ENCODE assay signal across 11 cellular contexts in the genomic region with DNA sequence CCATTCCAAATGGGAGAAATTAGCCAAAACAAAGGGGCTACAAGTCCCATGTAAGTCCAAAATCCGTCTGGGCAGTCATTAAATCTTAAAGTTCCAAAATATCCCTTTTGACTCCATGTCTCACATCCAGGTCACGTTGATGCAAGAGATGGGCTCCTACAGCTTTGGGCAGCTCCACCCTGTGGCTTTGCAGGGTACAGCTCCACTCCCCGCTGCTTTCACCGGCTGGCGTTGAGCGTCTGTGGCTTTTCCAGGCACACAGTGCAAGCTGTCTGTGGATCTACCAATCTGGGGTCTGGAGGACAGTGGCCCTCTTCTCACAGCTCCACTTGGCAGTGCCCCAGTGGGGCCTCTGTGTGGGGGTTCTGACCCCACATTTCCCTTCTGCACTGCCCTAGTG. TPM values are rescaled to one million over a fixed set of nuclear protein-coding genes. Genes with fewer than 3 reads are reported as not detected.
DNase-seq lines count a peak whose midpoint lies in the region; ATAC-seq and TF ChIP-seq lines count a peak whose summit lies in the region.
"Had no signal": no experiment of that assay in that cellular context is flagged by ENCODE, and none has a peak within 500 bp of the region (broad histone marks: within the 10 kb centered on the region; RNA-seq: fewer than 3 reads in every experiment).

No MANE protein-coding gene starts in this region.

- no peak overlapping the region for H3K4me2 ChIP-seq in OCI-LY1 (ENCODE audit: low read length)

- no peak overlapping the region for H3K4me3 Mint-ChIP-seq in stimulated activated effector memory CD8-positive, alpha-beta T cell treated with anti-CD3 and anti-CD28 coated beads, Interleukin-12 subunit alpha, Interleukin-12 subunit beta, amount 100 ng/mL, for 72 hours
- H3K4me3 Mint-ChIP-seq: activated CD4-positive, alpha-beta memory T cell treated with anti-CD3 and anti-CD28 coated beads for 36 hours; memory B cell had no signal

- H4K20me1 ChIP-seq in OCI-LY1 (ENCODE audit: insufficient read depth, low read length): no peaks in the 10 kb centered on the region

- H3K4me3 ChIP-seq in BE2C (ENCODE audit: low read depth, low read length) (no peak overlapping the region), OCI-LY1 (ENCODE audit: low read depth, low read length, poor library complexity, severe bottlenecking) (no peak overlapping the region), fibroblast of pulmonary artery (replicated peaks; ENCODE audit: low read depth, low read length) (no peak overlapping the region)
- H3K4me3 ChIP-seq: ascending aorta had no signal

- no peaks in the 10 kb centered on the region for H3K9me3 Mint-ChIP-seq in stimulated activated effector memory CD8-positive, alpha-beta T cell treated with anti-CD3 and anti-CD28 coated beads, Interleukin-12 subunit alpha, Interleukin-12 subunit beta, amount 100 ng/mL, for 72 hours

- H2AFZ ChIP-seq in OCI-LY1 (ENCODE audit: low read length): no peak overlapping the region

- no peak overlapping the region for H3K9ac ChIP-seq in OCI-LY1 (ENCODE audit: low read length)

- H3K9me2 ChIP-seq in OCI-LY1 (ENCODE audit: low read depth, low read length): no peaks in the 10 kb centered on the region

- H3K4me1 ChIP-seq in BE2C (no peaks in the 10 kb centered on the region), OCI-LY1 (ENCODE audit: insufficient read depth, low read length, severe bottlenecking) (no peaks in the 10 kb centered on the region)
- H3K4me1 ChIP-seq: ascending aorta had no signal

- H3K27ac ChIP-seq in OCI-LY1 (ENCODE audit: low read depth, low read length, poor library complexity, severe bottlenecking): no peak overlapping the region
- H3K27ac ChIP-seq: ascending aorta had no signal

- no peaks in the 10 kb centered on the region for H3K4me1 Mint-ChIP-seq in stimulated activated effector memory CD8-positive, alpha-beta T cell treated with anti-CD3 and anti-CD28 coated beads, Interleukin-12 subunit alpha, Interleukin-12 subunit beta, amount 100 ng/mL, for 72 hours
- H3K4me1 Mint-ChIP-seq: memory B cell had no signal

- H3K27me3 ChIP-seq in BE2C: no peaks in the 10 kb centered on the region
- H3K27me3 ChIP-seq in OCI-LY1 (ENCODE audit: insufficient read depth, low read length): no peaks in the 10 kb centered on the region
- H3K27me3 ChIP-seq: ascending aorta had no signal

- no peaks in the 10 kb centered on the region for H3K79me2 ChIP-seq in OCI-LY1 (ENCODE audit: insufficient read depth, low read length)

- no peaks in the 10 kb centered on the region for H3F3A ChIP-seq in OCI-LY1 (ENCODE audit: insufficient read depth, low read length)

- H3K27ac Mint-ChIP-seq in stimulated activated effector memory CD8-positive, alpha-beta T cell treated with anti-CD3 and anti-CD28 coated beads, Interleukin-12 subunit alpha, Interleukin-12 subunit beta, amount 100 ng/mL, for 72 hours: no peak overlapping the region
- H3K27ac Mint-ChIP-seq: activated CD4-positive, alpha-beta memory T cell treated with anti-CD3 and anti-CD28 coated beads for 36 hours; memory B cell had no signal

- peak; percentile 49 for ATAC-seq in GM21390 (IDR thresholded peaks at IDR 0.05; ENCODE audit: unreplicated experiment)
- ATAC-seq in HG03108 (IDR thresholded peaks at IDR 0.05; ENCODE audit: unreplicated experiment): no peak
- no peak for ATAC-seq in stimulated activated effector memory CD8-positive, alpha-beta T cell treated with anti-CD3 and anti-CD28 coated beads, Interleukin-12 subunit alpha, Interleukin-12 subunit beta, amount 100 ng/mL, for 72 hours

- H3K36me3 ChIP-seq in BE2C (no peaks in the 10 kb centered on the region), OCI-LY1 (ENCODE audit: insufficient read depth, low read length) (no peaks in the 10 kb centered on the region)
- H3K36me3 ChIP-seq: ascending aorta had no signal

- H3K9me3 ChIP-seq in BE2C (no peaks in the 10 kb centered on the region), OCI-LY1 (ENCODE audit: low read length) (no peaks in the 10 kb centered on the region)
- H3K9me3 ChIP-seq: ascending aorta had no signal

- TF ChIP-seq CTCF in BE2C (IDR thresholded peaks at IDR 0.05; ENCODE audit: low read depth, low read length) (peak; percentile 72), OCI-LY1 (IDR thresholded peaks at IDR 0.05; ENCODE audit: low read length) (peak; percentile 52), fibroblast of pulmonary artery (IDR thresholded peaks at IDR 0.05; ENCODE audit: low read length, missing control alignments) (peak; percentile 44)

- no peaks in the 10 kb centered on the region for H3K36me3 Mint-ChIP-seq in stimulated activated effector memory CD8-positive, alpha-beta T cell treated with anti-CD3 and anti-CD28 coated beads, Interleukin-12 subunit alpha, Interleukin-12 subunit beta, amount 100 ng/mL, for 72 hours
- H3K36me3 Mint-ChIP-seq: activated CD4-positive, alpha-beta memory T cell treated with anti-CD3 and anti-CD28 coated beads for 36 hours had no signal

- peak; percentile 51 for DNase-seq in BE2C
- peak; percentile 21 for DNase-seq in fibroblast of pulmonary artery (ENCODE audit: low read depth)
- no peak for DNase-seq in OCI-M1 (lab: John Stamatoyannopoulos, UW)
- DNase-seq in ureter (ENCODE audit: low spot score): no peak
- DNase-seq in stimulated activated effector memory CD8-positive, alpha-beta T cell treated with anti-CD3 and anti-CD28 coated beads, Interleukin-12 subunit alpha, Interleukin-12 subunit beta, amount 100 ng/mL, for 72 hours (ENCODE audit: low spot score in 2 of 2): no peak
- DNase-seq: activated CD4-positive, alpha-beta memory T cell treated with anti-CD3 and anti-CD28 coated beads for 36 hours had no signal

RNA-seq across cellular contexts. Expression of a gene that starts 51.3 kb away (rescaled TPM):
- 0.15 TPM for polyA plus RNA-seq in BE2C (2012; ENCODE audit: insufficient read depth, insufficient read length, low read depth)
- total RNA-seq in ureter: 1.4 TPM

Comparison
In these comparisons a context has a peak if more than half of its experiments do, and no peak if none do; other contexts are left out.
1. DNase-seq: peak in BE2C (single experiment) and fibroblast of pulmonary artery (single experiment); none in OCI-M1 (single experiment), ureter (single experiment) and stimulated activated effector memory CD8-positive, alpha-beta T cell treated with anti-CD3 and anti-CD28 coated beads, Interleukin-12 subunit alpha, Interleukin-12 subunit beta, amount 100 ng/mL, for 72 hours (0 of 2).
2. Peak in every context shown above with its lines, with median percentiles within 50 percentile points of each other: CTCF ChIP-seq.